ENCODE assay signal across 8 cellular contexts in the genomic region with DNA sequence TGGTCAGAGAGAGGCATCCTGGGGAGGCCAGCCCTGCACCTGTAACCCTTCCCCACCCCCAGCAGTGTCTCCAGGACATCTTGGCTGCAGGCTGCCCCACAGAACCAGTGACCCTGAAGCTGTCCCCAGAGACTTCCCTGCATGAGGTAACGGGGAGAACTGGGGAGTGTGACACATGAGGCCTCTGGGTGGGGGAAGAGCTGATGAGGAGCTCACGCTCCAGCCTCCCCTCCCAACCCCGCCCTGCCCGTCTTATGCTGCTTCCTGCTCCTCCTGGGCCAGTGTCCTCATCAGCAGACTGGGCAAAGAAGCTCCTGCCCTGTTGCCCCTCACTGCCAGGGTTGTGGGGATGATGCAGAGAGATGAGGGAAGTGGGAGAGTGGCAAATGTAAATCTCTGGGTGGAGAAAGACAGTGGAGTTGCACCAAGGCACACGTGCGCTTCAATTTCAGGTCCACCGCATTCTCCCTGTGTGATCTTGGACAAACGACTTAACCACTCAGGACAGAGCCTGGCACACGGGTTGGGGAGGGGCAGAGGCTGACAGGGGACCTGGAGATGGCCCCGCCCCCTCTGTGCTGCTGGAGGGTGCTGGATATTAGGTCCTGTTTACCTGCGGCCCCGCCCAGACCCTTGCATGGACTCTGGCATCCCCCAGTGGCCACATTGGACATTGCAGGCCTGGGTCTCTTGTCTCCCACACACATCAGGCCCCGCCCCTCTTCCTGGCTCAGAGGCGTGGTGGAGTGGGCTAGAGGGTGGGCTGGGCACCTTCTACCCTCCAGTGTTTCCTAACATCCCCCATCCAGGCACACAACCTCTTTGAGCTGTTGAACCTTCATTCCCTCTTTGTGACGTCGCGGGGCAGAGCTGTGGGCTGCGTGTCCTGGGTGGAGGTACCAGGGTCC. TPM values are rescaled to one million over a fixed set of nuclear protein-coding genes. Genes with fewer than 3 reads are reported as not detected.
DNase-seq lines count a peak whose midpoint lies in the region; ATAC-seq lines count a peak whose summit lies in the region.

No MANE protein-coding gene starts in this region.

- ATAC-seq in HG03103 (IDR thresholded peaks at IDR 0.05; ENCODE audit: low read depth, unreplicated experiment) (peak; percentile 73), GM19023 (IDR thresholded peaks at IDR 0.05; ENCODE audit: unreplicated experiment) (no peak)

- DNase-seq in ELR (ENCODE audit: low read depth), result peak; percentile 79
- DNase-seq in NCI-H460 (ENCODE audit: extremely low read depth, low read depth), result peak; percentile 58
- peak; percentile 74 for DNase-seq in activated CD4-positive, alpha-beta T cell treated with anti-CD3 and anti-CD28 coated beads for 1 hour
- peak; percentile 81 to 91 for DNase-seq in cerebellar nuclear complex (lab: John Stamatoyannopoulos, UW)
- peak; percentile 97 for DNase-seq in left kidney (ENCODE audit: low read depth, low spot score)
- DNase-seq in stimulated activated CD4-positive, alpha-beta T cell treated with anti-CD3 and anti-CD28 coated beads, Interleukin-4, amount 100 ng/mL, for 24 hours, result peak; percentile 76

RNA-seq across cellular contexts. Expression of a gene that starts 12.3 kb away (rescaled TPM):
- total RNA-seq in NCI-H460 (2014; rRNA removed; shearing (Covaris generic)), result 0.22 and 0.26 TPM in 2 replicates
- not detected in 2 replicates for polyA plus RNA-seq in NCI-H460 (2014; cell fraction: nucleus; rRNA removed)

RNA-seq across cellular contexts. Expression of a gene that starts 17.6 kb away (rescaled TPM):
- 3.0 and 3.8 TPM in 2 replicates for total RNA-seq in NCI-H460 (2014; rRNA removed; shearing (Covaris generic))
- polyA plus RNA-seq in NCI-H460 (2014; cell fraction: nucleus; rRNA removed), result 0.38 and 1.6 TPM in 2 replicates

RNA-seq across cellular contexts. Expression of a gene that starts 34.0 kb away (rescaled TPM):
- not detected in 2 replicates for total RNA-seq in NCI-H460 (2014; rRNA removed; shearing (Covaris generic))
- not detected in 2 replicates for polyA plus RNA-seq in NCI-H460 (2014; cell fraction: nucleus; rRNA removed)

RNA-seq across cellular contexts. Expression of a gene that starts 38.0 kb away (rescaled TPM):
- total RNA-seq in NCI-H460 (2014; rRNA removed; shearing (Covaris generic)), result not detected in 2 replicates
- polyA plus RNA-seq in NCI-H460 (2014; cell fraction: nucleus; rRNA removed), result not detected in 2 replicates

RNA-seq across cellular contexts. Expression of a gene that starts 51.8 kb away (rescaled TPM):
- not detected in 2 replicates for total RNA-seq in NCI-H460 (2014; rRNA removed; shearing (Covaris generic))
- polyA plus RNA-seq in NCI-H460 (2014; cell fraction: nucleus; rRNA removed), result not detected in 2 replicates
